In genomic region chr10:60353519-60354258, GRCh38 we compare ENCODE assay signal across 11 cellular contexts. TPM values are rescaled to one million over a fixed set of nuclear protein-coding genes. Genes with fewer than 3 reads are reported as not detected.
DNase-seq lines count a peak whose midpoint lies in the region; ATAC-seq and TF ChIP-seq lines count a peak whose summit lies in the region.
"Had no signal": no experiment of that assay in that cellular context is flagged by ENCODE, and none has a peak within 500 bp of the region (broad histone marks: within the 10 kb centered on the region; RNA-seq: fewer than 3 reads in every experiment).

No MANE protein-coding gene starts in this region.

- no peak for ATAC-seq in GM19023 (IDR thresholded peaks at IDR 0.05; ENCODE audit: unreplicated experiment)

- peaks cover 26 to 36% of the 10 kb centered on the region in 2 experiments for H3K4me1 Mint-ChIP-seq in H9

- H2BK5ac ChIP-seq in H9 (ENCODE audit: insufficient read length, low read length) = no peak overlapping the region

- H3K27ac Mint-ChIP-seq in H9 = peak overlapping the region in 2 of 3 experiments; percentile 4 to 52; a peak in 1 of 7 replicates

- no peak overlapping the region for H3T11ph ChIP-seq in H9 (ENCODE audit: low read length)

- H2BK120ac ChIP-seq in H9 (ENCODE audit: low read depth, low read length, poor library complexity, severe bottlenecking) = no peak overlapping the region

- H3K9me3 ChIP-seq in H9 (ENCODE audit: control insufficient read depth, low read depth, low read length) (no peaks in the 10 kb centered on the region), right atrium auricular region (no peaks in the 10 kb centered on the region), MG63 (no peaks in the 10 kb centered on the region)
- H3K9me3 ChIP-seq: stomach had no signal

- DNase-seq in H9 (no peak), anterior cingulate cortex (lab: John Stamatoyannopoulos, UW) (peak in 42 of 58 donors; percentile 11 to 89 (median 52)), right atrium auricular region (ENCODE audit: low spot score) (peak; percentile 61), retina (peak; percentile 44), MG63 (no peak), NCI-H1092 treated with DMSO at 0.1 percent for 48 hours (lab: John Stamatoyannopoulos, UW) (no peak), NCI-H2196 (lab: John Stamatoyannopoulos, UW; ENCODE audit: unreplicated experiment) (no peak)
- DNase-seq: DMS 273 treated with DMSO at 0.1 percent for 48 hours, NCI-H446 treated with DMSO at 0.1 percent for 48 hours, stomach had no signal

- H4K20me1 ChIP-seq in H9 (ENCODE audit: control insufficient read depth, insufficient read depth, insufficient read length) = no peaks in the 10 kb centered on the region

- no peak overlapping the region for H4K8ac ChIP-seq in H9 (replicated peaks; ENCODE audit: insufficient read length, low read depth, low read length)

- no peak overlapping the region for H3K14ac ChIP-seq in H9 (ENCODE audit: insufficient read depth, low read length)

- no peak overlapping the region for H3K23ac ChIP-seq in H9 (ENCODE audit: insufficient read length, low read depth, low read length)

- H3K36me3 Mint-ChIP-seq in H9 (ENCODE audit: insufficient read depth in 1 of 3, low read depth in 3 of 3) = no peaks in the 10 kb centered on the region

- no peak overlapping the region for H2AK5ac ChIP-seq in H9 (ENCODE audit: insufficient read length, low read length)

- no peak overlapping the region for H2BK20ac ChIP-seq in H9 (ENCODE audit: low read depth, low read length, poor library complexity, severe bottlenecking)

- H2BK12ac ChIP-seq in H9 (ENCODE audit: insufficient read length, low read depth, low read length) = no peak overlapping the region

- no peak overlapping the region for H3K4ac ChIP-seq in H9 (ENCODE audit: low read depth, low read length)

- H3K36me3 ChIP-seq in right atrium auricular region (no peaks in the 10 kb centered on the region), MG63 (no peaks in the 10 kb centered on the region)
- H3K36me3 ChIP-seq: stomach had no signal

- H3K56ac ChIP-seq in H9 (ENCODE audit: insufficient read length, low read depth, low read length) = no peak overlapping the region

- no peak overlapping the region for H3K27ac ChIP-seq in H9 (ENCODE audit: insufficient read length, low read depth, low read length)
- peak overlapping the region; percentile 34 to 66 for H3K27ac ChIP-seq in right atrium auricular region
- H3K27ac ChIP-seq: stomach had no signal

- H2AFZ ChIP-seq in H9 (ENCODE audit: low read length) = no peak overlapping the region

- no peaks in the 10 kb centered on the region for H3K23me2 ChIP-seq in H9 (ENCODE audit: insufficient read length, low read depth, low read length, poor library complexity, severe bottlenecking)

- H3K27me3 ChIP-seq in H9 (ENCODE audit: insufficient read depth, low read length) = no peaks in the 10 kb centered on the region
- no peaks in the 10 kb centered on the region for H3K27me3 ChIP-seq in right atrium auricular region
- H3K27me3 ChIP-seq in MG63 = no peaks in the 10 kb centered on the region
- H3K27me3 ChIP-seq: stomach had no signal

- H3K4me1 ChIP-seq in H9 (ENCODE audit: insufficient read depth, low read length) = no peaks in the 10 kb centered on the region; the same call in 1 of the 2 replicates
- H3K4me1 ChIP-seq in right atrium auricular region = peaks cover 0 to 27% of the 10 kb centered on the region in 2 donors
- H3K4me1 ChIP-seq: stomach had no signal

- H3K79me2 ChIP-seq in H9 (ENCODE audit: insufficient read depth, low read length) = no peaks in the 10 kb centered on the region

- no peak overlapping the region for H3K4me2 ChIP-seq in H9 (ENCODE audit: insufficient read depth, insufficient read length, low read length)

- H3K27me3 Mint-ChIP-seq in H9 (ENCODE audit: low read depth) = no peaks in the 10 kb centered on the region

- no peak overlapping the region for H4K91ac ChIP-seq in H9 (ENCODE audit: insufficient read length, low read depth, low read length)

- H3K4me3 Mint-ChIP-seq in H9 = no peak overlapping the region

- no peak overlapping the region for H3K9ac ChIP-seq in H9 (ENCODE audit: extremely low read depth, insufficient read length, low read length)

- WGBS in H9 (ENCODE audit: extremely low coverage, insufficient read length, low lambda C conversion rate) = no CpG with 5 or more reads among the region's 9 CpGs

- no peaks in the 10 kb centered on the region for H3K79me1 ChIP-seq in H9 (ENCODE audit: insufficient read depth, low read depth, low read length, poor library complexity, severe bottlenecking)

- H3K18ac ChIP-seq in H9 (ENCODE audit: insufficient read length, low read depth, low read length) = no peak overlapping the region

- no peak overlapping the region for H4K5ac ChIP-seq in H9 (ENCODE audit: insufficient read length, low read depth, low read length)

- H2BK15ac ChIP-seq in H9 (ENCODE audit: low read depth, low read length) = no peak overlapping the region

- H3K4me3 ChIP-seq in right atrium auricular region (no peak overlapping the region), MG63 (no peak overlapping the region)
- H3K4me3 ChIP-seq: stomach had no signal

- no peaks in the 10 kb centered on the region for H3K9me3 Mint-ChIP-seq in H9

- TF ChIP-seq CTCF in H9 (conservative IDR thresholded peaks at IDR 0.05) (no peak), right atrium auricular region (IDR thresholded peaks at IDR 0.05) (no peak)

RNA-seq across cellular contexts. Expression of gene ANK3, which starts 36.0 kb away (rescaled TPM):
- total RNA-seq in H9 (2021) (56.0 and 59.6 TPM in 2 replicates), right atrium auricular region (100 to 1,000 TPM; 189 to 198 TPM)
- 1.7 TPM in 1 of 2 replicates, not detected in the other for total RNA-seq in MG63 (2014; rRNA removed; shearing (Covaris generic); ENCODE audit: low replicate concordance)

Comparison
In these comparisons a context has a peak if more than half of its experiments do, and no peak if none do; other contexts are left out.
1. DNase-seq: peak in anterior cingulate cortex (42 of 58), right atrium auricular region (single experiment) and retina (single experiment); none in H9 (single experiment), MG63 (single experiment), NCI-H1092 treated with DMSO at 0.1 percent for 48 hours (single experiment) and NCI-H2196 (single experiment).
2. RNA of gene ANK3, which starts 36.0 kb away (total RNA-seq): 189 to 198 TPM in right atrium auricular region and 56.0 to 59.6 TPM in H9; 1.7 TPM in MG63; every median in the first group is over 10 times any median in the second.